29 cellular contexts compared by ENCODE assay signal in the genomic region with DNA sequence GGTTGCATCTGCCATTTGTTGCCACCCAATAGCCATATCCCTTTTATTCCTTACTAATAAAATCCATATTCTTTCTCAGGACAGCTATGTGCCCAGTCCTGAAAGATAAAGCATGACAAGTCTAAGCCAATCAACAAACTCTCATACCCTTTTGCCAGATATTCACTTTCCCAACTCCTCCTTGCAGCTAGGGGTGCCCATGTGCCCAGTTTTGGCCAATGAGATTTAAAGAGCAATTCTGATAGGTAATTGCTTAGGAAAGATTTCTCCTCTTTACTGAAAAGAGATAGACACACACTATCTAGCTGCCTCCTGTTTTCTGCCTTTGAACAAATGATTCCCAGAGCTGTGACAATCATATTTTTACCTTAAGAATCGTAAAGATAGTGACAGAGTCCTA.
"Had no signal": no experiment of that assay in that cellular context is flagged by ENCODE, and none has a peak within 500 bp of the region (broad histone marks: within the 10 kb centered on the region; RNA-seq: fewer than 3 reads in every experiment).

No MANE protein-coding gene starts in this region.

- H3K4me3 ChIP-seq: lower lobe of right lung, pancreas, prostate gland, skin epidermis, stomach, testis, thyroid gland, transverse colon, upper lobe of left lung, vagina had no signal

- H3K9me3 ChIP-seq: lower lobe of right lung, pancreas, prostate gland, stomach, testis, thyroid gland, transverse colon, upper lobe of left lung, vagina had no signal

- H3K36me3 ChIP-seq: lower lobe of right lung, pancreas, prostate gland, stomach, thyroid gland, transverse colon, upper lobe of left lung, vagina had no signal

- H3K27me3 ChIP-seq: pancreas, testis, thyroid gland, transverse colon, upper lobe of left lung, vagina had no signal

- DNase-seq: kidney glomerular epithelial cell; left cardiac atrium; left ventricle myocardium superior; lower lobe of right lung; mammary epithelial cell; mesenchymal stem cell; naive thymus-derived CD8-positive, alpha-beta T cell; nucleus accumbens; pancreas; posterior cingulate gyrus; retina; right cardiac atrium; stimulated activated CD4-positive, alpha-beta T cell treated with anti-CD3 and anti-CD28 coated beads, Interleukin-12 subunit alpha, Interleukin-12 subunit beta, amount 100 ng/mL, for 4 hours; stimulated activated CD4-positive, alpha-beta T cell treated with anti-CD3 and anti-CD28 coated beads, Interleukin-15, amount 100 ng/mL, for 24 hours; stimulated activated CD4-positive, alpha-beta T cell treated with anti-CD3 and anti-CD28 coated beads, Interleukin-2, amount 100 ng/mL, for 24 hours; stimulated activated CD4-positive, alpha-beta T cell treated with anti-CD3 and anti-CD28 coated beads, Interleukin-4, amount 100 ng/mL, for 1 hour; stimulated activated naive B cell treated with anti-CD40 and anti-IgM and Interleukin-4, amounts not matched to agents 10 μg/mL and 1 μg/mL and 100 μg/mL, for 72 hours; stimulated activated naive CD8-positive, alpha-beta T cell treated with anti-CD3 and anti-CD28 coated beads, Interleukin-15, Interleukin-2, amounts not matched to agents 100 U/mL and 50 U/mL, for 24 hours; stomach; testis; thyroid gland; transverse colon; upper lobe of left lung had no signal

- H3K27ac ChIP-seq: lower lobe of right lung, pancreas, prostate gland, skin epidermis, stomach, testis, thyroid gland, transverse colon, upper lobe of left lung, vagina had no signal

- FAIRE-seq: keratinocyte, pancreas had no signal

- ATAC-seq: left cardiac atrium; left lobe of liver; left ventricle myocardium superior; lower lobe of right lung; naive thymus-derived CD8-positive, alpha-beta T cell; pancreas; right cardiac atrium; sciatic nerve; stimulated activated naive B cell treated with anti-CD40 and anti-IgM and Interleukin-4, amounts not matched to agents 10 μg/mL and 1 μg/mL and 100 μg/mL, for 72 hours; stimulated activated naive CD8-positive, alpha-beta T cell treated with anti-CD3 and anti-CD28 coated beads, Interleukin-15, Interleukin-2, amounts not matched to agents 100 U/mL and 50 U/mL, for 24 hours had no signal

- H3K4me1 ChIP-seq: prostate gland had no signal
